ENCODE assay signal across 8 cellular contexts in genomic region chr14:37874429-37875109, GRCh38.
DNase-seq lines count a peak whose midpoint lies in the region; ATAC-seq lines count a peak whose summit lies in the region.

No MANE protein-coding gene starts in this region.

- DNase-seq in SIG-M5 treated with dmso at 0.1 percent for 504 hours (lab: John Stamatoyannopoulos, UW; ENCODE audit: unreplicated experiment) (peak; percentile 54), SIG-M5 (lab: John Stamatoyannopoulos, UW) (no peak), NCI-H1694 (lab: John Stamatoyannopoulos, UW) (peak; percentile 79), T-helper 22 cell (ENCODE audit: low read depth) (peak; percentile 32), astrocyte of the hippocampus (ENCODE audit: low read depth, low spot score) (peak; percentile 80), iPS DF 19.7 (ENCODE audit: low read depth, low spot score) (peak; percentile 52)
- DNase-seq in stimulated activated CD4-positive, alpha-beta T cell treated with anti-CD3 and anti-CD28 coated beads, Interleukin-12 subunit alpha, Interleukin-12 subunit beta, amount 100 ng/mL, for 24 hours (ENCODE audit: low read depth in 2 of 2), result peak; percentile 44 to 75

- ATAC-seq in HG02870 (IDR thresholded peaks at IDR 0.05; ENCODE audit: unreplicated experiment), result peak; percentile 96
